ENCODE assay signal across 2 cellular contexts in genomic region chr15:74793135-74794028, GRCh38.
A peak's percentile ranks its signal among the peaks of the same experiment; 100 is the strongest.
TF ChIP-seq lines count a peak whose summit lies in the region.

No MANE protein-coding gene starts in this region.

TF ChIP-seq in GM12878, 131 proteins besides CTCF, POLR2A, EP300 and RAD21 (continues in another document):
- TF ChIP-seq CREM (IDR thresholded peaks at IDR 0.05; ENCODE audit: low read depth) (no peak), ATF3 (IDR thresholded peaks at IDR 0.05; ENCODE audit: borderline replicate concordance, extremely low read depth, low read depth, low read length) (no peak), PML (IDR thresholded peaks at IDR 0.05; ENCODE audit: low read length) (no peak), SMAD5 (IDR thresholded peaks at IDR 0.05; ENCODE audit: low read depth) (no peak), SUZ12 (IDR thresholded peaks at IDR 0.05; ENCODE audit: unreplicated experiment) (no peak), ZNF274 (IDR thresholded peaks at IDR 0.05; ENCODE audit: insufficient read depth, insufficient read length) (no peak), PKNOX1 (IDR thresholded peaks at IDR 0.05) (0 out of 2 replicates have a peak, but pooled peaks have one; percentile 28), IKZF2 (IDR thresholded peaks at IDR 0.05) (peak in 1 of 2 experiments; percentile 26; a peak in 1 of 4 replicates), BHLHE40 (IDR thresholded peaks at IDR 0.05; ENCODE audit: borderline replicate concordance in 1 of 2, low read depth in 2 of 2, low read length in 1 of 2) (no peak), BCL11A (IDR thresholded peaks at IDR 0.05; ENCODE audit: low read depth, low read length) (no peak), NBN (IDR thresholded peaks at IDR 0.05) (no peak), ATF2 (IDR thresholded peaks at IDR 0.05; ENCODE audit: low read length) (no peak), RFX5 (IDR thresholded peaks at IDR 0.05; ENCODE audit: low read depth, low read length) (no peak), NKRF (conservative IDR thresholded peaks at IDR 0.05) (peak; percentile 43; the same call in 1 of the 2 replicates), SKIL (IDR thresholded peaks at IDR 0.05; ENCODE audit: low read depth, poor library complexity, severe bottlenecking) (no peak), FOXK2 (IDR thresholded peaks at IDR 0.05) (no peak), E2F8 (IDR thresholded peaks at IDR 0.05; ENCODE audit: low read depth, partially characterized antibody) (no peak), MAX (IDR thresholded peaks at IDR 0.05; ENCODE audit: low read depth, low read length) (peak; percentile 29; the same call in 1 of the 2 replicates)

TF ChIP-seq in SK-N-SH treated with all-trans-retinoic acid at 6 μM for 48 hours, 23 proteins besides CTCF, POLR2A, EP300 and RAD21:
- TF ChIP-seq ZNF8 (CRISPR knock-in tag; IDR thresholded peaks at IDR 0.05) (no peak), POU6F1 (CRISPR knock-in tag; IDR thresholded peaks at IDR 0.05; ENCODE audit: borderline replicate concordance, low read depth) (no peak), ARNTL (CRISPR knock-in tag; IDR thresholded peaks at IDR 0.05; ENCODE audit: borderline replicate concordance, low read depth) (no peak), TCF4 (CRISPR knock-in tag; IDR thresholded peaks at IDR 0.05; ENCODE audit: borderline replicate concordance) (no peak), ZC3H10 (CRISPR knock-in tag; IDR thresholded peaks at IDR 0.05) (no peak), ESRRG (CRISPR knock-in tag; IDR thresholded peaks at IDR 0.05) (no peak), BACH2 (CRISPR knock-in tag; IDR thresholded peaks at IDR 0.05; ENCODE audit: borderline replicate concordance) (no peak), RARB (CRISPR knock-in tag; IDR thresholded peaks at IDR 0.05) (no peak), OSR1 (CRISPR knock-in tag; IDR thresholded peaks at IDR 0.05) (no peak), TOX (CRISPR knock-in tag; IDR thresholded peaks at IDR 0.05; ENCODE audit: borderline replicate concordance) (no peak), CSRNP3 (CRISPR knock-in tag; IDR thresholded peaks at IDR 0.05) (no peak), ISL1 (CRISPR knock-in tag; IDR thresholded peaks at IDR 0.05) (no peak), ZNF70 (CRISPR knock-in tag; IDR thresholded peaks at IDR 0.05) (no peak), TSHZ2 (CRISPR knock-in tag; IDR thresholded peaks at IDR 0.05) (no peak), ZNF565 (CRISPR knock-in tag; conservative IDR thresholded peaks at IDR 0.05; ENCODE audit: low read depth) (no peak)
